In the genomic region with DNA sequence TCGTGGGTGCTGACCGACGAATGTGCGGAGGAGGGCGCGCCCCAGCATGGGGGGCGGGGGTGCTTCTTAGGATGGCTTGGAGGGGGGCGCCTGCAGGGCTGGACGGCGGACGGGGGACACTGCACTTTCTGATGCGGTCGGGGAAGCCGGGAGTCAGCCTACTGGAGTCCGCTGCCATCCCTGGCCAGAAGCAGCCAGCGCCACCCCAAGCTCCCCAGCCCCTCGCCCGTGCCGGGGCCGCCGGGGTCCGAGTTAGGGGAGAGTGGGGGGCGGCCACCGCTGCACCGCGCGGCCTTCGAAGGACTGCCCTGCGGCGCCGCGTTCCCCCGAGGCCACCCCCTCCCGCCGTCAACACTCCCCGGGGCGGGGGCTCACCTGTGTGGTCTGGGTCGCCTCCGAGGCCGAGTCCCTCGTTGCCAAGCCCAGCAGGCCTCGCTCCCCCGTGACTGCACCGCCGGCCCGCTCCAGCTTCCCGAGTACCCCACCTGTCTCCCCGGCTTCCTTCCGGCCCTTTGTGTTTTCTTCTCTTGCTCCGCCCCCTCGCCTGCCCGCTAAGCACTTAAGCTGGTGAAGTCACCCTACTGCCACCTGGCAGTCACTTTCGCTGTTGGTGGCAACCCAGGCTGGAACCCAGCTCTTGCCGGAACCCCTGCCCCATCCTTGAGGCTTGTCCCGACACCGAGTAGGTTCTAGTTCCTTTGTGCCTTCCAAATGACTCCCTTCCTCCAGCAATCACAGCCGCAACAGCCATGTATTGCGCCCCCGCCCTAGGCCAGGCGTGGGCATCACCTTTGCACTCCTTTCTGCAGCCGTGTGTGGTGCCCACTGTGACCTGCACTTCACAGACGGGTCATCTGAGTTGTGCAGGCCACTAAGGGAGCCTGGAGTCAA, we compare ENCODE assay signal across 7 cellular contexts. TPM values are rescaled to one million over a fixed set of nuclear protein-coding genes. Genes with fewer than 3 reads are reported as not detected.
DNase-seq lines count a peak whose midpoint lies in the region; ATAC-seq and TF ChIP-seq lines count a peak whose summit lies in the region.

TSS of gene OCIAD2 (minus strand) at position 492 of the 891 bp plus-strand sequence. CDS start 2,225 bp downstream, outside the sequence.

- POLR2A ChIA-PET in activated B cell treated with CpG ODN at 0.5 μM for 24 hours (lab: Charles Lee): interaction anchor here (0.6 to 1.4 kb wide), 8 partner anchors 8 to 1443 kb away, joined by 3 to 17 read pairs (median 4); partner anchors contain the start of genes FRYL, OCIAD1 and SLAIN2

- H3K27ac Mint-ChIP-seq in activated B cell treated with CpG ODN at 0.5 μM for 24 hours: peak within 1 kb of the TSS; percentile 86

- ATAC-seq in GM18517 (IDR thresholded peaks at IDR 0.05; ENCODE audit: unreplicated experiment): peak; percentile 97
- peak; percentile 62 for ATAC-seq in HG02970 (IDR thresholded peaks at IDR 0.05; ENCODE audit: low FRiP score, unreplicated experiment)
- peak; percentile 97 for ATAC-seq in activated B cell treated with CpG ODN at 0.5 μM for 24 hours (ENCODE audit: low read depth)
- ATAC-seq in left colon: peak; percentile 83

- H3K36me3 Mint-ChIP-seq in activated B cell treated with CpG ODN at 0.5 μM for 24 hours (ENCODE audit: low read depth): peaks cover 22% of the 10 kb centered on the region

- no peaks in the 10 kb centered on the region for H3K27me3 Mint-ChIP-seq in activated B cell treated with CpG ODN at 0.5 μM for 24 hours

- H3K9me3 Mint-ChIP-seq in activated B cell treated with CpG ODN at 0.5 μM for 24 hours: no peaks in the 10 kb centered on the region

- peak; percentile 20 to 23 for DNase-seq in NCI-H1930 (lab: John Stamatoyannopoulos, UW)
- peak; percentile 65 for DNase-seq in activated B cell treated with CpG ODN at 0.5 μM for 24 hours
- DNase-seq in central memory CD4-positive, alpha-beta T cell: peak; percentile 84
- DNase-seq in left colon: peak; percentile 86 to 89
- peak; percentile 59 to 78 (median 77) for DNase-seq in stimulated activated CD4-positive, alpha-beta T cell treated with anti-CD3 and anti-CD28 coated beads, TNF-alpha, amount 100 ng/mL, for 1 hour (ENCODE audit: low read depth in 3 of 3, low spot score in 1 of 3)

- H3K4me3 Mint-ChIP-seq in activated B cell treated with CpG ODN at 0.5 μM for 24 hours: peak within 1 kb of the TSS; percentile 97

- H3K4me1 Mint-ChIP-seq in activated B cell treated with CpG ODN at 0.5 μM for 24 hours: peaks cover 29% of the 10 kb centered on the region

- CTCF ChIA-PET in activated B cell treated with CpG ODN at 0.5 μM for 24 hours (lab: Charles Lee): interaction anchor here (1.0 to 2.4 kb wide), 2 partner anchors 126 to 328 kb away, joined by 7 to 25 read pairs; partner anchors contain the start of gene FRYL

- intact Hi-C loops in activated B cell treated with CpG ODN at 0.5 μM for 24 hours (cut with micrococcal nuclease) (loop anchor here (1.0 to 10.0 kb wide), 8 partner anchors 56 to 862 kb away; partner anchors contain the start of genes FRYL, OCIAD1, SLAIN2 and TEC), left colon (cut with DNase I, micrococcal nuclease) (no loop called here)

- no peak for TF ChIP-seq CTCF in activated B cell treated with CpG ODN at 0.5 μM for 24 hours (IDR thresholded peaks at IDR 0.05)

RNA-seq across cellular contexts. Expression of gene OCIAD2, which starts in this region (rescaled TPM):
- total RNA-seq in activated B cell treated with CpG ODN at 0.5 μM for 24 hours (37.0 and 38.3 TPM in 2 replicates), left colon (100 to 1,000 TPM in 1 of 2 donors, 10 to 100 TPM in 1; 91.6 to 164 TPM)

Comparison
In these comparisons a context has a peak if more than half of its experiments do, and no peak if none do; other contexts are left out.
1. Peak in every context shown above with its lines: DNase-seq and ATAC-seq.
2. DNase-seq: peak in every context shown above with its lines; median percentile 88 in left colon; 84 in central memory CD4-positive, alpha-beta T cell; 77 in stimulated activated CD4-positive, alpha-beta T cell treated with anti-CD3 and anti-CD28 coated beads, TNF-alpha, amount 100 ng/mL, for 1 hour; 65 in activated B cell treated with CpG ODN at 0.5 μM for 24 hours; 22 in NCI-H1930.